ENCODE assay signal across 14 cellular contexts in the genomic region with DNA sequence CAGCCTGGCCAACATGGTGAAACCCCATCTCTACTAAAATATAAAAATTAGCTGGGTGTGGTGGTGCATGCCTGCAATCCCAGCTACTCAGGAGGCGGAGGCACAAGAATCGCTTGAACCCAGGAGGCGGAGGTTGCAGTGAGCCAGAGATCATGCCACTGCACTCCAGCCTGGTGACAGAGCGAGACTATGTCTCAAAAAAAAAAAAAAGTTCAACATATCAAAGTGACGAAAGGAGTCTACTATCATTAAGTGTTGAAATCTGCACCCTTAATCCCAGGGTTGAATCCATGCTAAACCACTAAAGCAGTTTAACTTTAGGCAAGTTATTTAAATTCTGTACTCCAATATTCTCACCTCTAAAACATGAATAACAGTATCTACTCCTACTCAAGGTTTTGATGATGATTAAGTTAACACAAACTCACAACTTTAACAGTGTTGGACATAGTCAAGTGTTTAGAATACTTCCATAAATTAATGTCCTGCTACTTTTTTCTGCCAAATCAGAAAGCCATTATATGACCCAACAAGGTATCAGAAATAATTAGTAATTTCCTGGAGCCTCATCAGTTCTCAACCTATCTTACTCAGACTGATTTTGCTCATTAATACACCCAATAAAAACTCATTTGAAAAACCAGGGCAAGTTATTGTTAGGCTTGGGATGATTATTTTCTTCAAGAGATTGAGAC. TPM values are rescaled to one million over a fixed set of nuclear protein-coding genes. Genes with fewer than 3 reads are reported as not detected.
DNase-seq lines count a peak whose midpoint lies in the region; ATAC-seq, FAIRE-seq and TF ChIP-seq lines count a peak whose summit lies in the region.
"Had no signal": no experiment of that assay in that cellular context is flagged by ENCODE, and none has a peak within 500 bp of the region (broad histone marks: within the 10 kb centered on the region; RNA-seq: fewer than 3 reads in every experiment).

No MANE protein-coding gene starts in this region.

- WGBS in gastroesophageal sphincter (ENCODE audit: low coverage in 1 of 2), 2 donors = 67 to 96% methylated on average over 1 to 5 of the region's 5 CpGs

- H3K9ac ChIP-seq in astrocyte (ENCODE audit: low read length) = no peak overlapping the region

- peak overlapping the region; percentile 23 to 86 (median 66) for H3K27ac Mint-ChIP-seq in CD8-positive, alpha-beta memory T cell
- H3K27ac Mint-ChIP-seq in HFFc6 (peak overlapping the region; percentile 17), astrocyte (ENCODE audit: unreplicated experiment) (peak overlapping the region; percentile 21)
- H3K27ac Mint-ChIP-seq in natural killer cell treated with Interleukin-12 subunit alpha and Interleukin-12 subunit beta and Interleukin-15 and Interleukin-18, amount 100 ng/mL, for 72 hours = peak overlapping the region; percentile 70 to 77

- POLR2A ChIA-PET in CD8-positive, alpha-beta memory T cell (lab: Charles Lee) = interaction anchor here (0.7 kb wide), 1 partner anchor 38 kb away, joined by 6 read pairs; no protein-coding TSS in a partner anchor

- no peak overlapping the region for H3K27ac ChIP-seq in CD8-positive, alpha-beta memory T cell (ENCODE audit: low read depth, low read length)
- H3K27ac ChIP-seq in astrocyte (ENCODE audit: low read depth, low read length) = no peak overlapping the region
- H3K27ac ChIP-seq in gastroesophageal sphincter = no peak overlapping the region
- H3K27ac ChIP-seq: brain microvascular endothelial cell had no signal

- no peak overlapping the region for H3K4me3 ChIP-seq in CD8-positive, alpha-beta memory T cell (ENCODE audit: low read length)
- H3K4me3 ChIP-seq in astrocyte (ENCODE audit: insufficient read depth, low read depth, low read length) (no peak overlapping the region), gastroesophageal sphincter (no peak overlapping the region)

- peak overlapping the region; percentile 5 for H3K4me2 ChIP-seq in astrocyte (ENCODE audit: low read length)

- H3K9me3 Mint-ChIP-seq in CD8-positive, alpha-beta memory T cell = no peaks in the 10 kb centered on the region
- H3K9me3 Mint-ChIP-seq in HFFc6 = no peaks in the 10 kb centered on the region
- H3K9me3 Mint-ChIP-seq in astrocyte (ENCODE audit: unreplicated experiment) = no peaks in the 10 kb centered on the region
- H3K9me3 Mint-ChIP-seq in natural killer cell treated with Interleukin-12 subunit alpha and Interleukin-12 subunit beta and Interleukin-15 and Interleukin-18, amount 100 ng/mL, for 72 hours = no peaks in the 10 kb centered on the region

- peaks cover 95% of the 10 kb centered on the region for H4K20me1 ChIP-seq in astrocyte (ENCODE audit: insufficient read depth, low read length)

- H3K4me3 Mint-ChIP-seq in CD8-positive, alpha-beta memory T cell = peak overlapping the region; percentile 26 to 87 (median 53)
- H3K4me3 Mint-ChIP-seq in HFFc6 = peak overlapping the region; percentile 16
- no peak overlapping the region for H3K4me3 Mint-ChIP-seq in astrocyte (ENCODE audit: unreplicated experiment)
- peak overlapping the region; percentile 87 for H3K4me3 Mint-ChIP-seq in natural killer cell treated with Interleukin-12 subunit alpha and Interleukin-12 subunit beta and Interleukin-15 and Interleukin-18, amount 100 ng/mL, for 72 hours

- no peak for TF ChIP-seq POLR2A in gastroesophageal sphincter (IDR thresholded peaks at IDR 0.05)

- peaks cover 98% of the 10 kb centered on the region for H3K79me2 ChIP-seq in astrocyte (ENCODE audit: insufficient read depth, low read length)

- no peak overlapping the region for H2AFZ ChIP-seq in astrocyte (ENCODE audit: low read depth, low read length)

- H3K9me3 ChIP-seq in CD8-positive, alpha-beta memory T cell (ENCODE audit: low read length) = no peaks in the 10 kb centered on the region
- H3K9me3 ChIP-seq in astrocyte (ENCODE audit: insufficient read depth, low read depth, low read length) = no peaks in the 10 kb centered on the region
- no peaks in the 10 kb centered on the region for H3K9me3 ChIP-seq in gastroesophageal sphincter

- H3K36me3 Mint-ChIP-seq in CD8-positive, alpha-beta memory T cell = peaks cover 4 to 84% (median 35%) of the 10 kb centered on the region in 3 donors
- peaks cover 60% of the 10 kb centered on the region for H3K36me3 Mint-ChIP-seq in HFFc6 (ENCODE audit: low read depth)
- peaks cover 6% of the 10 kb centered on the region for H3K36me3 Mint-ChIP-seq in astrocyte (ENCODE audit: low read depth, unreplicated experiment)
- H3K36me3 Mint-ChIP-seq in natural killer cell treated with Interleukin-12 subunit alpha and Interleukin-12 subunit beta and Interleukin-15 and Interleukin-18, amount 100 ng/mL, for 72 hours = peaks cover 51% of the 10 kb centered on the region

- H3K27me3 ChIP-seq in CD8-positive, alpha-beta memory T cell (ENCODE audit: insufficient read depth, low read length, poor library complexity, severe bottlenecking) = no peaks in the 10 kb centered on the region
- no peaks in the 10 kb centered on the region for H3K27me3 ChIP-seq in astrocyte (ENCODE audit: insufficient read depth, low read length)
- no peaks in the 10 kb centered on the region for H3K27me3 ChIP-seq in gastroesophageal sphincter
- H3K27me3 ChIP-seq: brain microvascular endothelial cell had no signal

- TF ChIP-seq CTCF in HFFc6 (IDR thresholded peaks at IDR 0.05) (no peak), astrocyte (IDR thresholded peaks at IDR 0.05; ENCODE audit: insufficient read depth, low read depth, low read length) (no peak), gastroesophageal sphincter (IDR thresholded peaks at IDR 0.05) (no peak)

- TF ChIP-seq EP300 in gastroesophageal sphincter (IDR thresholded peaks at IDR 0.05) = no peak

- no peak for ATAC-seq in natural killer cell treated with Interleukin-12 subunit alpha and Interleukin-12 subunit beta and Interleukin-15 and Interleukin-18, amount 100 ng/mL, for 72 hours
- ATAC-seq in HG02840 (IDR thresholded peaks at IDR 0.05; ENCODE audit: low FRiP score, unreplicated experiment) (no peak), HG02678 (IDR thresholded peaks at IDR 0.05; ENCODE audit: unreplicated experiment) (no peak), gastroesophageal sphincter (no peak)

- no peaks in the 10 kb centered on the region for H3K27me3 Mint-ChIP-seq in CD8-positive, alpha-beta memory T cell
- H3K27me3 Mint-ChIP-seq in HFFc6 (ENCODE audit: insufficient read depth) (no peaks in the 10 kb centered on the region; the same call in 1 of the 2 replicates), astrocyte (ENCODE audit: low read depth, unreplicated experiment) (no peaks in the 10 kb centered on the region)
- H3K27me3 Mint-ChIP-seq in natural killer cell treated with Interleukin-12 subunit alpha and Interleukin-12 subunit beta and Interleukin-15 and Interleukin-18, amount 100 ng/mL, for 72 hours = no peaks in the 10 kb centered on the region

- peaks cover 75% of the 10 kb centered on the region for H3K4me1 ChIP-seq in CD8-positive, alpha-beta memory T cell (ENCODE audit: insufficient read depth, low read length)
- peaks cover 34% of the 10 kb centered on the region for H3K4me1 ChIP-seq in astrocyte (ENCODE audit: insufficient read depth, low read length)
- H3K4me1 ChIP-seq in gastroesophageal sphincter = peaks cover 22 to 95% (median 37%) of the 10 kb centered on the region in 3 donors

- FAIRE-seq in astrocyte (lab: Jason Lieb, UNC) = no peak
- FAIRE-seq: H54 had no signal

- H3K4me1 Mint-ChIP-seq in CD8-positive, alpha-beta memory T cell = peaks cover 83 to 94% (median 89%) of the 10 kb centered on the region in 3 donors
- peaks cover 71% of the 10 kb centered on the region for H3K4me1 Mint-ChIP-seq in HFFc6 (ENCODE audit: low read depth)
- peaks cover 57% of the 10 kb centered on the region for H3K4me1 Mint-ChIP-seq in astrocyte (ENCODE audit: low read depth, unreplicated experiment)
- H3K4me1 Mint-ChIP-seq in natural killer cell treated with Interleukin-12 subunit alpha and Interleukin-12 subunit beta and Interleukin-15 and Interleukin-18, amount 100 ng/mL, for 72 hours (ENCODE audit: low read depth in 2 of 2) = peaks cover 62 to 69% of the 10 kb centered on the region in 2 donors

- CTCF ChIA-PET in CD8-positive, alpha-beta memory T cell (lab: Charles Lee) = interaction anchor here (1.1 to 2.0 kb wide), 3 partner anchors 7 to 13 kb away, joined by 4 to 6 read pairs (median 5); no protein-coding TSS in a partner anchor

- H3K36me3 ChIP-seq in CD8-positive, alpha-beta memory T cell (ENCODE audit: insufficient read depth, low read length) = peaks cover 43% of the 10 kb centered on the region
- H3K36me3 ChIP-seq in astrocyte (ENCODE audit: insufficient read depth, low read length) (peaks cover 57% of the 10 kb centered on the region), gastroesophageal sphincter (peaks cover 0 to 65% of the 10 kb centered on the region in 2 donors)

- no peak for DNase-seq in CD8-positive, alpha-beta memory T cell
- DNase-seq in HFFc6 (no peak), astrocyte (ENCODE audit: low read depth) (no peak)
- DNase-seq in natural killer cell treated with Interleukin-12 subunit alpha and Interleukin-12 subunit beta and Interleukin-15 and Interleukin-18, amount 100 ng/mL, for 72 hours (ENCODE audit: low spot score) = no peak
- DNase-seq: activated CD4-positive, alpha-beta T cell treated with anti-CD3 and anti-CD28 coated beads, Interleukin-2, amount 50 U/mL, for 48 hours; brain microvascular endothelial cell; mammary epithelial cell; retina had no signal

RNA-seq across cellular contexts. Expression of gene HNRNPC, which starts 10.9 kb away (rescaled TPM):
- total RNA-seq in CD8-positive, alpha-beta memory T cell = 1,000 to 10,000 TPM; 1,158 to 1,180 TPM
- 700 TPM for polyA plus RNA-seq in CD8-positive, alpha-beta memory T cell
- 100 to 1,000 TPM; 528 to 684 (median 604) TPM for total RNA-seq in HFFc6 (2021; fragmentation: NEBNext Ultra II Directional; extraction: Animal tissue kit (Norgen Biotek cat#: 25700))
- total RNA-seq in astrocyte (525 and 536 TPM in 2 replicates), gastroesophageal sphincter (100 to 1,000 TPM; 356 to 544 (median 505) TPM)
- 100 to 1,000 TPM; 834 to 917 TPM for total RNA-seq in natural killer cell treated with Interleukin-12 subunit alpha and Interleukin-12 subunit beta and Interleukin-15 and Interleukin-18, amount 100 ng/mL, for 72 hours

RNA-seq across cellular contexts. Expression of gene RPGRIP1, which starts 21.5 kb away (rescaled TPM):
- total RNA-seq in CD8-positive, alpha-beta memory T cell = not detected
- polyA plus RNA-seq in CD8-positive, alpha-beta memory T cell = not detected
- not detected for total RNA-seq in HFFc6 (2021; fragmentation: NEBNext Ultra II Directional; extraction: Animal tissue kit (Norgen Biotek cat#: 25700))
- total RNA-seq in astrocyte = not detected in 2 replicates
- under 1 TPM in 1 of 2 donors, not detected in 1; 0.17 TPM for total RNA-seq in natural killer cell treated with Interleukin-12 subunit alpha and Interleukin-12 subunit beta and Interleukin-15 and Interleukin-18, amount 100 ng/mL, for 72 hours
- total RNA-seq in gastroesophageal sphincter = under 1 TPM in 3 of 4 donors, not detected in 1; 0.13 to 0.62 (median 0.23) TPM
- total RNA-seq: epithelial cell of proximal tubule, temporal lobe had no signal
- polyA plus RNA-seq: mammary epithelial cell had no signal

Comparison
In these comparisons a context has a peak if more than half of its experiments do, and no peak if none do; other contexts are left out.
1. H3K27ac Mint-ChIP-seq: peak in every context shown above with its lines; median percentile 74 in natural killer cell treated with Interleukin-12 subunit alpha and Interleukin-12 subunit beta and Interleukin-15 and Interleukin-18, amount 100 ng/mL, for 72 hours; 66 in CD8-positive, alpha-beta memory T cell; 21 in astrocyte; 17 in HFFc6.